ENCODE assay signal across 8 cellular contexts in the genomic region with DNA sequence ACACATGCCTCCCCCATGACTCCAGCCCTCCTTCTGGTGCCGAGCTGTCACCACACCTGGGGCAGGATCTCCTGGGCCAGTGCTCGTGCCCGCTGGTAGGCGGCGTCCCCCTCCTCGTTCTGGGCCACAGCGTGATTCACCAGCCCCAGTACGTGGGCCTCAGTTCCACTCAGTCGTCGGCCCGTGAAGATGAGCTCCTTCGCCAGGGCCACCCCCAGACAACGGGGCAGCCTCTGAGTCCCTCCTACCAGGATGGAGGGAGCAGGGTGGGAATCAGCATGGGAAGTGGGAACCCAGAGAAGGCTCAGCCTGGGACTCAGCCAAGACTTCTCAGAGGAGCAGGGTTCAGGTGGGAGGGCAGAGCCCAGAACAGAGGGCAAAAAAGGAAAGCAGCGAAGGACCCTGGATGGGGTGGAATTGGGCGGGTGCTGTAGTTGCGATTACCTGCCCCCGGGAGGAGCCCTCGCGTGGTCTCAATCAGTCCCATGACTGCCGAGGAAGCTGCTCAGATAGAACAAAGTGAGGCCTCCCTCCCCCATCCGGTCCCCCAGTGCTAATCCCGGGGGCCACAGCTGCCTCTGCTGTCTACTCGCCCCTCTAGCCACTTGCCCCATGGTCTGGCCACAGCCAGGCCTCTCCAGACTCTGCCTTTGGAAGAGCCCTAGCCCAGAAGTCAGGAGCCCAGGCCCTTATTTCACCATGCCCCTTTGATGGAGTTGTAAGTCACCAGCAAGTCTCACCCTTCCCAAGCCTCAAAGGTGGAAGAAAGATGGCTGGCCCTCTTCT. TPM values are rescaled to one million over a fixed set of nuclear protein-coding genes. Genes with fewer than 3 reads are reported as not detected.
DNase-seq lines count a peak whose midpoint lies in the region; ATAC-seq, FAIRE-seq and TF ChIP-seq lines count a peak whose summit lies in the region.

No MANE protein-coding gene starts in this region.

- no peaks in the 10 kb centered on the region for H3K79me2 ChIP-seq in HepG2 (ENCODE audit: insufficient read depth, low read length)

- peaks cover 3% of the 10 kb centered on the region for H3K4me1 Mint-ChIP-seq in activated naive CD8-positive, alpha-beta T cell treated with anti-CD3 and anti-CD28 coated beads for 36 hours

- no peak overlapping the region for H3K27ac Mint-ChIP-seq in activated naive CD8-positive, alpha-beta T cell treated with anti-CD3 and anti-CD28 coated beads for 36 hours

- ATAC-seq in A549 (peak; percentile 78 to 87), HepG2 (peak; percentile 93), HG03280 (IDR thresholded peaks at IDR 0.05; ENCODE audit: unreplicated experiment) (no peak), GM19455 (IDR thresholded peaks at IDR 0.05; ENCODE audit: unreplicated experiment) (no peak)

- 76% methylated on average over 23 of the region's 23 CpGs for WGBS in A549 (ENCODE audit: missing lambda C conversion rate)
- 81% methylated on average over 20 of the region's 23 CpGs for WGBS in HepG2 (ENCODE audit: low lambda C conversion rate)

- H2AFZ ChIP-seq in HepG2 (ENCODE audit: low read length) = no peak overlapping the region

- no peak overlapping the region for H3K4me3 Mint-ChIP-seq in activated naive CD8-positive, alpha-beta T cell treated with anti-CD3 and anti-CD28 coated beads for 36 hours

- H3K9me3 ChIP-seq in A549 = no peaks in the 10 kb centered on the region
- H3K9me3 ChIP-seq in HepG2 (ENCODE audit: low read length) = no peaks in the 10 kb centered on the region

- TF ChIP-seq RAD21 in A549 (conservative IDR thresholded peaks at IDR 0.05 in 1 of 2, IDR thresholded peaks at IDR 0.05 in 1 of 2) (peak; percentile 41 to 53), HepG2 (CRISPR knock-in tag; IDR thresholded peaks at IDR 0.05) (peak; percentile 65)

- no peak for TF ChIP-seq POLR2A in A549 (IDR thresholded peaks at IDR 0.05; ENCODE audit: low read length)
- no peak for TF ChIP-seq POLR2A in HepG2 (IDR thresholded peaks at IDR 0.05; ENCODE audit: insufficient read depth in 1 of 2, low read depth in 2 of 2, low read length in 2 of 2)

- no peaks in the 10 kb centered on the region for H3K27me3 ChIP-seq in HepG2 (ENCODE audit: control insufficient read depth in 1 of 2, insufficient read depth in 2 of 2, low read length in 2 of 2)

- TF ChIP-seq CTCF in A549 (IDR thresholded peaks at IDR 0.05) (peak; percentile 26), GM12873 (IDR thresholded peaks at IDR 0.05; ENCODE audit: insufficient read depth, low read depth, low read length, missing control alignments) (peak; percentile 78), HepG2 (CRISPR knock-in tag; IDR thresholded peaks at IDR 0.05) (peak; percentile 70)

- H4K20me1 ChIP-seq in HepG2 (ENCODE audit: insufficient read depth, low read length) = no peaks in the 10 kb centered on the region

- no TSS peak for BruUV-seq in HepG2 (replicated peaks; lab: Mats Ljungman, UMichigan)

- no peaks in the 10 kb centered on the region for H3K27me3 Mint-ChIP-seq in activated naive CD8-positive, alpha-beta T cell treated with anti-CD3 and anti-CD28 coated beads for 36 hours

- no peaks in the 10 kb centered on the region for H3K36me3 Mint-ChIP-seq in activated naive CD8-positive, alpha-beta T cell treated with anti-CD3 and anti-CD28 coated beads for 36 hours

- CTCF ChIA-PET in A549 (lab: Yijun Ruan, JAX) (interaction anchor here (0.6 to 2.3 kb wide), 12 partner anchors 10 to 288 kb away, joined by 3 to 10 read pairs (median 4); partner anchors contain the start of gene ECHDC2), HepG2 (lab: Yijun Ruan, JAX; ENCODE audit: low intra/inter-chr PET ratio, low total read pairs) (interaction anchor here (0.5 to 1.8 kb wide), 3 partner anchors 61 to 285 kb away, joined by 3 to 12 read pairs (median 4); no protein-coding TSS in a partner anchor)

- no peak for FAIRE-seq in A549 (lab: Jason Lieb, UNC)
- FAIRE-seq in HepG2 (lab: Jason Lieb, UNC) = no peak

- intact Hi-C loops in HepG2 (cut with micrococcal nuclease; ENCODE audit: unreplicated experiment) = loop anchor here (1.0 to 2.0 kb wide), 3 partner anchors 17 to 278 kb away; partner anchors contain the start of gene ECHDC2

- POLR2A ChIA-PET in A549 (lab: Yijun Ruan, JAX) (no interaction called here), HepG2 (lab: Yijun Ruan, JAX) (interaction anchor here (1.4 kb wide), 1 partner anchor 13 kb away, joined by 3 read pairs; no protein-coding TSS in a partner anchor)

- H3K4me2 ChIP-seq in A549 (no peak overlapping the region), HepG2 (ENCODE audit: low read depth, low read length) (no peak overlapping the region)

- H3K27ac ChIP-seq in A549 (0 out of 6 replicates have a peak overlapping the region, but pooled peaks of 1 of the 2 experiments have one; percentile 40), HepG2 (ENCODE audit: extremely low read length, insufficient read depth, low read length) (no peak overlapping the region)

- H3K4me1 ChIP-seq in A549 = peaks cover 10% of the 10 kb centered on the region; the same call in 1 of the 3 replicates
- H3K4me1 ChIP-seq in HepG2 (ENCODE audit: insufficient read depth, low read length) = peaks cover 21% of the 10 kb centered on the region

- peak; percentile 25 to 61 for DNase-seq in A549 (ENCODE audit: low read depth in 1 of 2, low spot score in 1 of 2)
- peak; percentile 14 for DNase-seq in NCI-H2171 treated with DMSO at 0.1 percent for 48 hours (lab: John Stamatoyannopoulos, UW)
- peak; percentile 44 for DNase-seq in activated naive CD8-positive, alpha-beta T cell treated with anti-CD3 and anti-CD28 coated beads for 36 hours
- DNase-seq in HepG2 (ENCODE audit: low spot score) = no peak
- no peak for DNase-seq in occipital lobe (lab: John Stamatoyannopoulos, UW)

- no peak overlapping the region for H3K9ac ChIP-seq in HepG2 (ENCODE audit: insufficient read depth, low read depth, low read length)

- peaks cover 4 to 6% of the 10 kb centered on the region in 2 experiments; a peak in 3 of 5 replicates for H3K36me3 ChIP-seq in HepG2 (replicated peaks in 1 of 2; ENCODE audit: control insufficient read depth in 1 of 2, insufficient read depth in 2 of 2, low read length in 2 of 2)

- in situ Hi-C loops in HepG2 (cut with HindIII; ENCODE audit: extremely low pct_ligation_motif_present, low pct_unique_long_range_greater_than_20kb) = no loop called here

- no peak for TF ChIP-seq EP300 in A549 (IDR thresholded peaks at IDR 0.05)
- no peak for TF ChIP-seq EP300 in HepG2 (IDR thresholded peaks at IDR 0.05; ENCODE audit: low read depth in 2 of 2, low read length in 2 of 2)
- no peak for TF ChIP-seq EP300 in HepG2 (CRISPR knock-in tag; IDR thresholded peaks at IDR 0.05; ENCODE audit: borderline replicate concordance)

- H3K4me3 ChIP-seq in A549 = no peak overlapping the region
- H3K4me3 ChIP-seq in HepG2 (replicated peaks in 1 of 3; ENCODE audit: insufficient read depth in 1 of 3, low read depth in 2 of 3, low read length in 3 of 3) = no peak overlapping the region

- no peaks in the 10 kb centered on the region for H3K9me3 Mint-ChIP-seq in activated naive CD8-positive, alpha-beta T cell treated with anti-CD3 and anti-CD28 coated beads for 36 hours

RNA-seq across cellular contexts. Expression of gene ECHDC2, which starts 16.8 kb away (rescaled TPM):
- polyA plus RNA-seq in A549 (2011; rRNA removed) = 30.6 and 39.6 TPM in 2 replicates
- 22.6 and 24.5 TPM in 2 replicates for polyA plus RNA-seq in A549 (2012; cell fraction: cytosol; rRNA removed)
- polyA plus RNA-seq in A549 (2012; cell fraction: nucleus; rRNA removed) = 101 and 104 TPM in 2 replicates
- 17.5 to 21.4 TPM (median 17.7 TPM) in 3 replicates for polyA plus RNA-seq in A549 (2017; fragmentation: RNase III; extraction: RNeasy Plus Mini Kit Qiagen cat#74134 plus additional on column Dnase treatment)
- 16.9 and 17.2 TPM in 2 replicates for polyA minus RNA-seq in A549 (2011; rRNA and poly(A)+ RNA removed)
- 10 to 100 TPM; 28.5 to 29.1 TPM for total RNA-seq in activated naive CD8-positive, alpha-beta T cell treated with anti-CD3 and anti-CD28 coated beads for 36 hours
- 27.3 and 48.1 TPM in 2 replicates for total RNA-seq in HepG2 (2016; rRNA removed; fragmentation: Illumina TruSeq; extraction: Trizol)
- 14.4 and 15.0 TPM in 2 replicates for total RNA-seq in HepG2 (2016; cell fraction: cytosol; rRNA removed; fragmentation: Illumina TruSeq; extraction: Trizol; ENCODE audit: low read depth)
- total RNA-seq in HepG2 (2016; cell fraction: insoluble cytoplasmic fraction; rRNA removed; fragmentation: Illumina TruSeq; extraction: Trizol) = 24.1 and 48.7 TPM in 2 replicates
- total RNA-seq in HepG2 (2016; cell fraction: membrane; rRNA removed; fragmentation: Illumina TruSeq; extraction: Trizol) = 27.6 and 28.1 TPM in 2 replicates
- total RNA-seq in HepG2 (2016; cell fraction: nucleus; rRNA removed; fragmentation: Illumina TruSeq; extraction: Trizol) = 47.0 and 57.5 TPM in 2 replicates
- 90.3 and 107 TPM in 2 replicates for polyA plus RNA-seq in HepG2 (2011; rRNA removed)
- 28.8 and 33.6 TPM in 2 replicates for polyA plus RNA-seq in HepG2 (2011; cell fraction: cytosol; rRNA removed)
- polyA plus RNA-seq in HepG2 (2011; cell fraction: nucleus; rRNA removed) = 324 and 383 TPM in 2 replicates
- 92.3 and 94.6 TPM in 2 replicates for polyA plus RNA-seq in HepG2 (2012)
- polyA plus RNA-seq in HepG2 (2016; cell fraction: cytosol; fragmentation: Illumina TruSeq; extraction: Trizol; ENCODE audit: low read depth) = 10.1 and 14.1 TPM in 2 replicates
- 25.0 and 28.2 TPM in 2 replicates for polyA plus RNA-seq in HepG2 (2016; cell fraction: insoluble cytoplasmic fraction; fragmentation: Illumina TruSeq; extraction: Trizol; ENCODE audit: low read depth)
- polyA plus RNA-seq in HepG2 (2016; cell fraction: membrane; fragmentation: Illumina TruSeq; extraction: Trizol; ENCODE audit: low read depth) = 15.4 and 18.5 TPM in 2 replicates
- polyA plus RNA-seq in HepG2 (2016; cell fraction: nucleus; fragmentation: Illumina TruSeq; extraction: Trizol; ENCODE audit: insufficient read depth, low read depth) = 222 and 224 TPM in 2 replicates
- 2.4 and 35.6 TPM in 2 replicates for polyA minus RNA-seq in HepG2 (2011; rRNA and poly(A)+ RNA removed; ENCODE audit: low replicate concordance)
- 5.5 and 7.3 TPM in 2 replicates for polyA minus RNA-seq in HepG2 (2011; cell fraction: cytosol; rRNA and poly(A)+ RNA removed)
- polyA minus RNA-seq in HepG2 (2011; cell fraction: nucleus; rRNA and poly(A)+ RNA removed) = 75.6 and 105 TPM in 2 replicates
- total RNA-seq in occipital lobe = 6.6 TPM

RNA-seq across cellular contexts. Expression of gene SCP2, which starts 22.3 kb away (rescaled TPM):
- polyA plus RNA-seq in A549 (2011; rRNA removed) (74.7 and 124 TPM in 2 replicates), A549 (2017; fragmentation: RNase III; extraction: RNeasy Plus Mini Kit Qiagen cat#74134 plus additional on column Dnase treatment) (73.8 to 89.3 TPM (median 79.0 TPM) in 3 replicates), HepG2 (2011; rRNA removed) (45.6 and 59.0 TPM in 2 replicates)
- polyA plus RNA-seq in A549 (2012; cell fraction: cytosol; rRNA removed) = 14.7 and 14.9 TPM in 2 replicates
- polyA plus RNA-seq in A549 (2012; cell fraction: nucleus; rRNA removed) = 4.4 and 6.3 TPM in 2 replicates
- 20.9 and 38.8 TPM in 2 replicates for polyA minus RNA-seq in A549 (2011; rRNA and poly(A)+ RNA removed)
- total RNA-seq in activated naive CD8-positive, alpha-beta T cell treated with anti-CD3 and anti-CD28 coated beads for 36 hours = 10 to 100 TPM; 63.9 to 66.2 TPM
- total RNA-seq in HepG2 (2016; rRNA removed; fragmentation: Illumina TruSeq; extraction: Trizol) (133 and 215 TPM in 2 replicates), occipital lobe (72.7 TPM)
- 13.3 and 15.9 TPM in 2 replicates for total RNA-seq in HepG2 (2016; cell fraction: cytosol; rRNA removed; fragmentation: Illumina TruSeq; extraction: Trizol; ENCODE audit: low read depth)
- 133 and 225 TPM in 2 replicates for total RNA-seq in HepG2 (2016; cell fraction: insoluble cytoplasmic fraction; rRNA removed; fragmentation: Illumina TruSeq; extraction: Trizol)
- total RNA-seq in HepG2 (2016; cell fraction: membrane; rRNA removed; fragmentation: Illumina TruSeq; extraction: Trizol) = 33.4 and 38.1 TPM in 2 replicates
- 54.5 and 57.0 TPM in 2 replicates for total RNA-seq in HepG2 (2016; cell fraction: nucleus; rRNA removed; fragmentation: Illumina TruSeq; extraction: Trizol)
- 21.7 and 41.8 TPM in 2 replicates for polyA plus RNA-seq in HepG2 (2011; cell fraction: cytosol; rRNA removed)
- polyA plus RNA-seq in HepG2 (2011; cell fraction: nucleus; rRNA removed) = 11.2 and 21.2 TPM in 2 replicates
- polyA plus RNA-seq in HepG2 (2012) = 88.5 and 194 TPM in 2 replicates
- 12.4 and 13.4 TPM in 2 replicates for polyA plus RNA-seq in HepG2 (2016; cell fraction: cytosol; fragmentation: Illumina TruSeq; extraction: Trizol; ENCODE audit: low read depth)
- 220 and 248 TPM in 2 replicates for polyA plus RNA-seq in HepG2 (2016; cell fraction: insoluble cytoplasmic fraction; fragmentation: Illumina TruSeq; extraction: Trizol; ENCODE audit: low read depth)
- 28.4 and 29.4 TPM in 2 replicates for polyA plus RNA-seq in HepG2 (2016; cell fraction: membrane; fragmentation: Illumina TruSeq; extraction: Trizol; ENCODE audit: low read depth)
- polyA plus RNA-seq in HepG2 (2016; cell fraction: nucleus; fragmentation: Illumina TruSeq; extraction: Trizol; ENCODE audit: insufficient read depth, low read depth) = 75.9 and 81.4 TPM in 2 replicates
- polyA minus RNA-seq in HepG2 (2011; rRNA and poly(A)+ RNA removed; ENCODE audit: low replicate concordance) = 12.4 and 19.8 TPM in 2 replicates
- 30.3 and 35.0 TPM in 2 replicates for polyA minus RNA-seq in HepG2 (2011; cell fraction: cytosol; rRNA and poly(A)+ RNA removed)
- polyA minus RNA-seq in HepG2 (2011; cell fraction: nucleus; rRNA and poly(A)+ RNA removed) = 32.4 and 42.5 TPM in 2 replicates

Comparison
In these comparisons a context has a peak if more than half of its experiments do, and no peak if none do; other contexts are left out.
1. ATAC-seq: peak in A549 (2 of 2) and HepG2 (single experiment); none in HG03280 (single experiment) and GM19455 (single experiment).
2. DNase-seq: peak in A549 (2 of 2), NCI-H2171 treated with DMSO at 0.1 percent for 48 hours (single experiment) and activated naive CD8-positive, alpha-beta T cell treated with anti-CD3 and anti-CD28 coated beads for 36 hours (single experiment); none in HepG2 (single experiment) and occipital lobe (single experiment).
3. CTCF ChIP-seq: peak in every context shown above with its lines; median percentile 78 in GM12873; 70 in HepG2; 26 in A549.
4. Of the 38 proteins assayed by ChIP-seq in both HepG2 and A549: peak only in HepG2: none; only in A549: none; in both: CTCF, RAD21 and SMC3; in neither: 35.